In genomic region chr18:49137093-49137492, GRCh38 we compare ENCODE assay signal across 14 cellular contexts.
DNase-seq lines count a peak whose midpoint lies in the region; ATAC-seq and TF ChIP-seq lines count a peak whose summit lies in the region.
"Had no signal": no experiment of that assay in that cellular context is flagged by ENCODE, and none has a peak within 500 bp of the region (broad histone marks: within the 10 kb centered on the region; RNA-seq: fewer than 3 reads in every experiment).

No MANE protein-coding gene starts in this region.

- DNase-seq in Right ventricle myocardium superior (no peak), cardiac septum (ENCODE audit: low spot score) (no peak), IMR-90 (no peak), dermis blood vessel endothelial cell (peak; percentile 1), MCF 10A (ENCODE audit: unreplicated experiment) (no peak)
- no peak for DNase-seq in stimulated activated CD4-positive, alpha-beta T cell treated with anti-CD3 and anti-CD28 coated beads, Interleukin-15, amount 100 ng/mL, for 24 hours
- DNase-seq in stimulated activated naive CD8-positive, alpha-beta T cell treated with anti-CD3 and anti-CD28 coated beads, Interleukin-15, Interleukin-2, amounts not matched to agents 100 U/mL and 50 U/mL, for 24 hours, result no peak
- DNase-seq: ACHN; CD4-positive, CD25-positive, alpha-beta regulatory T cell; DMS53; H7 had no signal

- no peaks in the 10 kb centered on the region for H3K27me3 Mint-ChIP-seq in MCF 10A (ENCODE audit: insufficient read depth, unreplicated experiment)

- no peak overlapping the region for H3K4ac ChIP-seq in IMR-90 (ENCODE audit: low read depth, low read length)

- intact Hi-C loops in Right ventricle myocardium superior (cut with DNase I), result no loop called here
- intact Hi-C loops in cardiac septum (cut with DNase I), result no loop called here
- intact Hi-C loops in IMR-90 (cut with micrococcal nuclease), result no loop called here
- intact Hi-C loops in MCF 10A (cut with micrococcal nuclease), result no loop called here

- no peaks in the 10 kb centered on the region for H3K36me3 ChIP-seq in IMR-90 (ENCODE audit: control insufficient read depth, insufficient read depth, low read length)

- in situ Hi-C loops in IMR-90 (cut with MboI; ENCODE audit: low sequenced_read_pairs), result no loop called here

- no peak overlapping the region for H3K56ac ChIP-seq in IMR-90 (ENCODE audit: extremely low read depth, insufficient read depth, low read length)

- no peaks in the 10 kb centered on the region for H3K4me1 ChIP-seq in IMR-90 (ENCODE audit: control insufficient read depth, insufficient read depth, low read length)
- H3K4me1 ChIP-seq: BLaER1 treated with 17β-estradiol and CSF1 and Interleukin-3, amounts not matched to agents 10 nM and 100 nM had no signal

- no peak overlapping the region for H2BK15ac ChIP-seq in IMR-90 (ENCODE audit: low read depth, low read length)

- H3K23ac ChIP-seq in IMR-90 (ENCODE audit: low read depth, low read length), result no peak overlapping the region

- no peak overlapping the region for H2AK9ac ChIP-seq in IMR-90 (replicated peaks; ENCODE audit: low read depth, low read length, poor library complexity)

- no peaks in the 10 kb centered on the region for H3K27me3 ChIP-seq in IMR-90 (ENCODE audit: control insufficient read depth, insufficient read depth, low read length)
- H3K27me3 ChIP-seq: BLaER1 treated with 17β-estradiol and CSF1 and Interleukin-3, amounts not matched to agents 10 nM and 100 nM had no signal

- H3K79me1 ChIP-seq in IMR-90 (ENCODE audit: low read depth in 1 of 2, low read length in 2 of 2), result no peaks in the 10 kb centered on the region

- no peak overlapping the region for H2AFZ ChIP-seq in IMR-90 (replicated peaks; ENCODE audit: low read length, poor library complexity)
- H2AFZ ChIP-seq: GM23338 had no signal

- no peak overlapping the region for H2BK120ac ChIP-seq in IMR-90 (ENCODE audit: low read depth, low read length)

- no peak for TF ChIP-seq RAD21 in IMR-90 (IDR thresholded peaks at IDR 0.05; ENCODE audit: low read length)

- peak overlapping the region; percentile 3; the same call in 1 of the 2 replicates for H3K14ac ChIP-seq in IMR-90 (replicated peaks; ENCODE audit: low read depth, low read length)

- WGBS in IMR-90 (ENCODE audit: extremely low coverage in 2 of 2, insufficient read length in 1 of 2), 2 experiments, result no CpG with 5 or more reads among the region's 2 CpGs

- H3K27ac Mint-ChIP-seq in MCF 10A (ENCODE audit: low read depth, unreplicated experiment), result no peak overlapping the region
- H3K27ac Mint-ChIP-seq: CD4-positive, CD25-positive, alpha-beta regulatory T cell; GM23338 had no signal

- H3K9me1 ChIP-seq in IMR-90 (ENCODE audit: insufficient read depth, low read length), result peaks cover 3% of the 10 kb centered on the region; the same call in 1 of the 2 replicates

- TF ChIP-seq CTCF in IMR-90 (conservative IDR thresholded peaks at IDR 0.05; ENCODE audit: low read depth, low read length) (no peak), MCF 10A (IDR thresholded peaks at IDR 0.05; ENCODE audit: unreplicated experiment) (no peak)

- H4K20me1 ChIP-seq in IMR-90 (ENCODE audit: insufficient read depth, low read length), result no peaks in the 10 kb centered on the region; the same call in 1 of the 2 replicates
- H4K20me1 ChIP-seq: BLaER1 treated with 17β-estradiol and CSF1 and Interleukin-3, amounts not matched to agents 10 nM and 100 nM had no signal

- ATAC-seq in Right ventricle myocardium superior (ENCODE audit: poor library complexity) (peak; percentile 41), IMR-90 (ENCODE audit: low read depth) (no peak)
- no peak for ATAC-seq in stimulated activated naive CD8-positive, alpha-beta T cell treated with anti-CD3 and anti-CD28 coated beads, Interleukin-15, Interleukin-2, amounts not matched to agents 100 U/mL and 50 U/mL, for 24 hours
- ATAC-seq: GM12878, GM23338 had no signal

- H4K8ac ChIP-seq in IMR-90 (ENCODE audit: low read depth in 2 of 2, low read length in 2 of 2), result no peak overlapping the region

- H3K4me2 ChIP-seq in IMR-90 (ENCODE audit: low read depth, low read length), result no peak overlapping the region
- H3K4me2 ChIP-seq: BLaER1 treated with 17β-estradiol and CSF1 and Interleukin-3, amounts not matched to agents 10 nM and 100 nM; GM23338 had no signal

- no peak overlapping the region for H4K5ac ChIP-seq in IMR-90 (ENCODE audit: low read depth, low read length)

- H3K4me1 Mint-ChIP-seq in MCF 10A (ENCODE audit: insufficient read depth, unreplicated experiment), result no peaks in the 10 kb centered on the region

- H3K4me3 ChIP-seq in IMR-90 (ENCODE audit: insufficient read depth, low read depth, low read length), result no peak overlapping the region
- H3K4me3 ChIP-seq: BLaER1 treated with 17β-estradiol and CSF1 and Interleukin-3, amounts not matched to agents 10 nM and 100 nM; GM12878; GM23338 had no signal

- no peak overlapping the region for H2BK5ac ChIP-seq in IMR-90 (ENCODE audit: low read depth, low read length, poor library complexity, severe bottlenecking)

- BruUV-seq in IMR-90 (replicated peaks; lab: Mats Ljungman, UMichigan) (no TSS peak), MCF 10A (replicated peaks; lab: Mats Ljungman, UMichigan) (no TSS peak)

- POLR2A ChIA-PET in IMR-90 (lab: Charles Lee; ENCODE audit: unreplicated experiment) (no interaction called here), MCF 10A (lab: Yijun Ruan, JAX) (no interaction called here)

- no peak overlapping the region for H3K4me3 Mint-ChIP-seq in MCF 10A (ENCODE audit: unreplicated experiment)
- H3K4me3 Mint-ChIP-seq: CD4-positive, CD25-positive, alpha-beta regulatory T cell; GM23338 had no signal

- CTCF ChIA-PET in IMR-90 (lab: Yijun Ruan, JAX), result no interaction called here
- CTCF ChIA-PET in MCF 10A (lab: Yijun Ruan, JAX), result interaction anchor here (0.7 kb wide), 1 partner anchor 435 kb away, joined by 3 read pairs; no protein-coding TSS in a partner anchor

- H3K27ac ChIP-seq in IMR-90 (ENCODE audit: insufficient read depth, low read length), result no peak overlapping the region
- H3K27ac ChIP-seq: BLaER1 treated with 17β-estradiol and CSF1 and Interleukin-3, amounts not matched to agents 10 nM and 100 nM had no signal

- H3K9ac ChIP-seq in IMR-90 (ENCODE audit: low read depth, low read length), result no peak overlapping the region
- H3K9ac ChIP-seq: BLaER1 treated with 17β-estradiol and CSF1 and Interleukin-3, amounts not matched to agents 10 nM and 100 nM had no signal

- no peaks in the 10 kb centered on the region for H3K9me3 Mint-ChIP-seq in MCF 10A (ENCODE audit: unreplicated experiment)
- H3K9me3 Mint-ChIP-seq: CD4-positive, CD25-positive, alpha-beta regulatory T cell; GM23338 had no signal

- TF ChIP-seq POLR2A in IMR-90 (IDR thresholded peaks at IDR 0.05; ENCODE audit: low read depth, low read length), result no peak

- dilution Hi-C loops in IMR-90 (cut with HindIII; ENCODE audit: low sequenced_read_pairs, unreplicated experiment), result no loop called here

- H3K18ac ChIP-seq in IMR-90 (ENCODE audit: low read depth, low read length), result no peak overlapping the region

- no peaks in the 10 kb centered on the region for H3K9me3 ChIP-seq in IMR-90 (ENCODE audit: control insufficient read depth, insufficient read depth, low read length)
- H3K9me3 ChIP-seq: BLaER1 treated with 17β-estradiol and CSF1 and Interleukin-3, amounts not matched to agents 10 nM and 100 nM had no signal

- H2AK5ac ChIP-seq in IMR-90 (ENCODE audit: low read depth, low read length), result no peak overlapping the region

- H3K36me3 Mint-ChIP-seq in MCF 10A (ENCODE audit: insufficient read depth, unreplicated experiment), result peaks cover 16% of the 10 kb centered on the region

- H4K91ac ChIP-seq in IMR-90 (ENCODE audit: insufficient read depth, low read depth, low read length), result no peak overlapping the region

- no peak overlapping the region for H2BK20ac ChIP-seq in IMR-90 (ENCODE audit: low read depth, low read length)

TF ChIP-seq in IMR-90, 13 proteins besides CTCF, POLR2A, EP300 and RAD21:
- TF ChIP-seq ELK1 (IDR thresholded peaks at IDR 0.05; ENCODE audit: borderline replicate concordance, low read depth, low read length), result no peak
- no peak for TF ChIP-seq CEBPB (IDR thresholded peaks at IDR 0.05; ENCODE audit: low read depth, low read length)
- no peak for TF ChIP-seq CHD1 (IDR thresholded peaks at IDR 0.05; ENCODE audit: low read depth, low read length)
- no peak for TF ChIP-seq MAFK (IDR thresholded peaks at IDR 0.05; ENCODE audit: low read depth, low read length)
